9 cellular contexts compared by ENCODE assay signal in the genomic region with DNA sequence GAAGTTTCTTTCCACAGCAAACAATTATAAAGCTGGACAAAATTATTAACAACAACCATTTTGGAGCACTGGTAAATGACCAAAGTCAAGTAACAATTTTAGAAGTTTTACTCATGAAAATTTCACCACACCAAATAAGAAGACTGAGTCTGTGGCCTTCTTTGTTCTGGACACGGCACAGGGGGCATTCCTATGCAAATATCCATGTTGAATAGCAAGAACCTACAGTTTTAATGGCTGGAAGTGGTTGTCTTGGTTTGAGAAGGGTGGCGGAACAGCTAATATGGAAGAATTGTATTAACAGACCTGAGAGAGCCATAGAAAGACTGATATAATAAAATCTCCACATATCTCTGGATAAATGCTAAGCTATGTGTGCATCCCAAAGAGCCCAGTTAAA.
"Had no signal": no experiment of that assay in that cellular context is flagged by ENCODE, and none has a peak within 500 bp of the region (broad histone marks: within the 10 kb centered on the region; RNA-seq: fewer than 3 reads in every experiment).

No MANE protein-coding gene starts in this region.

- H3K27ac ChIP-seq: GM23248, HL-60 had no signal

- H3K36me3 ChIP-seq: HAP-1 had no signal

- H3K4me3 ChIP-seq: GM23248, HAP-1 had no signal

- H3K9ac ChIP-seq: GM23248 had no signal

- DNase-seq: GM23248, HFFc6 had no signal

- H2AFZ ChIP-seq: GM23248 had no signal

- H3K4me3 Mint-ChIP-seq: HFFc6, IgD-negative memory B cell had no signal

- H3K4me1 Mint-ChIP-seq: IgD-negative memory B cell had no signal

- FAIRE-seq: H1, H54, HepG2 had no signal

- H3K9me3 ChIP-seq: HAP-1 had no signal

- H3K9me3 Mint-ChIP-seq: HFFc6, IgD-negative memory B cell had no signal

- H3K36me3 Mint-ChIP-seq: IgD-negative memory B cell had no signal

- H3K4me1 ChIP-seq: HAP-1 had no signal

- ATAC-seq: HCT116, HepG2 had no signal

- H3K27ac Mint-ChIP-seq: HFFc6, IgD-negative memory B cell had no signal
